Comparison of ENCODE assay signal across 10 cellular contexts in the genomic region with DNA sequence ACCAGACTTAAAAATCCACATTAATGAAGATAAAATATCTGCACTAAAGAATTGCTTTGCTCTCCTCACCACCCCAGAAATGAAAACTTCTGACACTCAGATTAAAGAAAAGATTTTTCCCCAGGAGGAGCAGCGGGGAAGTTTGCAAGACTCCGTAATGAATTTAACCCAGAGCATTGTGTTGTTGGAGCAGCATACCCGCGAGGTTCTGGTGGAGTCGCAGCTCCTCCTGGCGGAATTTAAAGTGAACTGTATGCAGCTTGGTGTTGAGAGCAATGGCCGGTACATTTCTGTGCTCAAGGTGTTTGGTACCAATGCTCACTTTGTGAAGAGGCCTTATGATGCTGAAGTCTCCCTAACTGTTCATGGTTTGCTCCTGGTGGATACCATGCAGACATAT. TPM values are rescaled to one million over a fixed set of nuclear protein-coding genes. Genes with fewer than 3 reads are reported as not detected.
DNase-seq lines count a peak whose midpoint lies in the region; ATAC-seq and TF ChIP-seq lines count a peak whose summit lies in the region.
"Had no signal": no experiment of that assay in that cellular context is flagged by ENCODE, and none has a peak within 500 bp of the region (broad histone marks: within the 10 kb centered on the region; RNA-seq: fewer than 3 reads in every experiment).

No MANE protein-coding gene starts in this region.

- peaks cover 0 to 94% (median 0%) of the 10 kb centered on the region in 3 donors for H3K36me3 ChIP-seq in Peyer's patch

- H3K27ac ChIP-seq in Peyer's patch, result no peak overlapping the region
- H3K27ac ChIP-seq: epithelial cell of prostate had no signal

- DNase-seq in Peyer's patch (peak in 1 of 3 donors; percentile 58), fibroblast of the conjunctiva (ENCODE audit: low read depth) (peak; percentile 44), retinal pigment epithelial cell (ENCODE audit: low read depth) (no peak), NCI-H146 treated with DMSO at 0.1 percent for 48 hours (lab: John Stamatoyannopoulos, UW; ENCODE audit: unreplicated experiment) (no peak), SHP77 (lab: John Stamatoyannopoulos, UW) (no peak), NCI-H748 (lab: John Stamatoyannopoulos, UW; ENCODE audit: unreplicated experiment) (no peak)
- DNase-seq: GOT3 had no signal

- TF ChIP-seq POLR2A in Peyer's patch (IDR thresholded peaks at IDR 0.05), result no peak

- no peaks in the 10 kb centered on the region for H3K27me3 ChIP-seq in Peyer's patch

- H3K4me3 ChIP-seq in Peyer's patch (no peak overlapping the region), retinal pigment epithelial cell (ENCODE audit: low read length) (no peak overlapping the region)

- no peaks in the 10 kb centered on the region for H3K9me3 ChIP-seq in Peyer's patch

- no peaks in the 10 kb centered on the region for H3K4me1 ChIP-seq in Peyer's patch

- ATAC-seq in HG02973 (IDR thresholded peaks at IDR 0.05; ENCODE audit: unreplicated experiment), result no peak

- TF ChIP-seq CTCF in GM12872 (IDR thresholded peaks at IDR 0.05; ENCODE audit: insufficient read depth, low read depth, low read length) (0 out of 3 replicates have a peak, but pooled peaks have one; percentile 11), Peyer's patch (IDR thresholded peaks at IDR 0.05) (peak in 5 of 6 experiments; percentile 14 to 57 (median 53)), retinal pigment epithelial cell (conservative IDR thresholded peaks at IDR 0.05; ENCODE audit: low read depth, low read length) (peak; percentile 69)

RNA-seq across cellular contexts. Expression of a gene that starts 46.4 kb away (rescaled TPM):
- 100 to 1,000 TPM in 3 of 4 donors, 10 to 100 TPM in 1; 88.3 to 123 (median 113) TPM for total RNA-seq in Peyer's patch

Comparison
In these comparisons a context has a peak if more than half of its experiments do, and no peak if none do; other contexts are left out.
1. CTCF ChIP-seq: peak in every context shown above with its lines; median percentile 69 in retinal pigment epithelial cell; 53 in Peyer's patch; 11 in GM12872.